Comparison of ENCODE assay signal across 27 cellular contexts in the genomic region with DNA sequence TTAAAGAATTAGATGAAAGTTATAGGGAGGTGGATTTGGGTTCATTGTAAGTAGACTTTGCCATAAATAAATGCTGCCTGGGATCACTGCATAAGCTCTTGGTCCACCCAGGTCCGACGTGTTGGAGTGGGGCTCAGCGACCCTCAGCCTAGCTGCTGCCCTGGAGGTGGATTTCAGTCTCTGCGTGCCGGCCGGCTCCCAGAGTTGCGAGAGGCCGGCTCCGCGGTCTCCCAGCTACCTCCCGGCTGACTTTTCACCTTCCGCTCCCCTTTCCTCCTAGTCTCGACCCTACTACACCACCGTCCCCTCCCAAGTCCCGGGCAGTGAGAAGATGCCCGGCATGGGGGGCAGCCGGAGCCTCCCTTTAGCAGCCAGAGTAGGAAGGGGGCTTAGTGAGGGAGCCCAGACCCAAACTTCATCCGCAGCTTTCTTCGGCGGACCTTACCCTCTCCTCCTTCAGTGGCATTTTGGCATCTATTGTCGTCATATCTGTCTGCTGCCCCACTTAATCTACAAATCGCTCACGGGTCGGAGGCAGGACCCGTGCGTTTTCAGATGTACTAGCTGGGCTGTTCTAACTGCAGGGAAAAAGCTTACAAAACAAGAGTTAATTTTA. TPM values are rescaled to one million over a fixed set of nuclear protein-coding genes. Genes with fewer than 3 reads are reported as not detected.
A peak's percentile ranks its signal among the peaks of the same experiment; 100 is the strongest.
DNase-seq lines count a peak whose midpoint lies in the region; ATAC-seq, FAIRE-seq and TF ChIP-seq lines count a peak whose summit lies in the region.
"Had no signal": no experiment of that assay in that cellular context is flagged by ENCODE, and none has a peak within 500 bp of the region (broad histone marks: within the 10 kb centered on the region; RNA-seq: fewer than 3 reads in every experiment).

No MANE protein-coding gene starts in this region.

- H3K14ac ChIP-seq in H1 (ENCODE audit: insufficient read length), result no peak overlapping the region

- H4K91ac ChIP-seq in H1 (replicated peaks; ENCODE audit: insufficient read length, low read length), result no peak overlapping the region

- H3K79me1 ChIP-seq in H1 (ENCODE audit: low read depth, low read length) (no peaks in the 10 kb centered on the region), mesendoderm (ENCODE audit: low read length) (no peaks in the 10 kb centered on the region)

- TF ChIP-seq RAD21 in H1 (IDR thresholded peaks at IDR 0.05 in 1 of 2, conservative IDR thresholded peaks at IDR 0.05 in 1 of 2; ENCODE audit: low read depth in 2 of 2, low read length in 2 of 2), result no peak

- H3K23ac ChIP-seq in H1 (ENCODE audit: insufficient read length) (no peak overlapping the region), mesendoderm (ENCODE audit: low read length) (peak overlapping the region; percentile 4)

- H4K5ac ChIP-seq in H1 (ENCODE audit: insufficient read length, low read depth, low read length) (no peak overlapping the region), mesendoderm (ENCODE audit: low read length) (no peak overlapping the region)

- H2BK120ac ChIP-seq in H1 (replicated peaks; ENCODE audit: low read depth, low read length), result no peak overlapping the region
- no peak overlapping the region for H2BK120ac ChIP-seq in mesendoderm (ENCODE audit: low read depth, low read length)

- no peak overlapping the region for H4K8ac ChIP-seq in H1 (ENCODE audit: extremely low read depth, insufficient read depth, low read length)
- H4K8ac ChIP-seq in mesendoderm (ENCODE audit: low read depth, low read length), result no peak overlapping the region

- no peak overlapping the region for H2AFZ ChIP-seq in H1 (ENCODE audit: low read length)

- TF ChIP-seq POLR2A in GM12891 (IDR thresholded peaks at IDR 0.05; ENCODE audit: low read depth, low read length), result no peak
- TF ChIP-seq POLR2A in H1 (IDR thresholded peaks at IDR 0.05; ENCODE audit: control extremely low read depth in 1 of 2, low read depth in 2 of 2, low read length in 2 of 2), result no peak

- POLR2A ChIA-PET in H1 (lab: Charles Lee; ENCODE audit: partially characterized antibody), result interaction anchor here (1.1 to 3.2 kb wide), 10 partner anchors 8 to 38 kb away, joined by 3 to 18 read pairs (median 4); partner anchors contain the start of gene SPR

- H3K18ac ChIP-seq in H1 (ENCODE audit: extremely low read depth, low read length) (0 out of 2 replicates have a peak overlapping the region, but pooled peaks have one; percentile 49), mesendoderm (ENCODE audit: low read length) (no peak overlapping the region)

- no peak for TF ChIP-seq EP300 in H1 (IDR thresholded peaks at IDR 0.05; ENCODE audit: borderline replicate concordance in 1 of 2, low read depth in 2 of 2, low read length in 2 of 2)

- H2BK15ac ChIP-seq in H1 (ENCODE audit: low read length), result no peak overlapping the region
- no peak overlapping the region for H2BK15ac ChIP-seq in mesendoderm (replicated peaks; ENCODE audit: low read depth)

- peak overlapping the region; percentile 29; the same call in 1 of the 2 replicates for H2BK12ac ChIP-seq in H1 (ENCODE audit: low read depth, low read length)

- H2BK20ac ChIP-seq in H1 (ENCODE audit: low read length), result peak overlapping the region; percentile 66; the same call in 1 of the 2 replicates

- peaks cover 0 to 2% (median 0%) of the 10 kb centered on the region in 4 experiments; a peak in 1 of 8 replicates for H3K36me3 ChIP-seq in H1 (ENCODE audit: control insufficient read depth in 2 of 4, insufficient read depth in 4 of 4, low read length in 3 of 4)
- no peaks in the 10 kb centered on the region for H3K36me3 ChIP-seq in mesendoderm (ENCODE audit: control insufficient read depth, insufficient read depth, low read length)
- H3K36me3 ChIP-seq: prostate gland had no signal

- H3K4me3 ChIP-seq in H1 (ENCODE audit: extremely low read depth in 1 of 4, insufficient read depth in 2 of 4, low read depth in 3 of 4, low read length in 4 of 4) (peak overlapping the region in 2 of 4 experiments; percentile 7 to 54; a peak in 4 of 8 replicates), mesendoderm (ENCODE audit: low read length) (no peak overlapping the region)
- H3K4me3 ChIP-seq: prostate gland, smooth muscle cell had no signal

- no peak for TF ChIP-seq CTCF in H1 (IDR thresholded peaks at IDR 0.05; ENCODE audit: control extremely low read depth in 1 of 3, insufficient read depth in 1 of 3, low read depth in 1 of 3, low read length in 3 of 3)

- H2BK5ac ChIP-seq in H1 (ENCODE audit: low read depth, low read length) (no peak overlapping the region), mesendoderm (ENCODE audit: low read length) (no peak overlapping the region)

- H3K9me3 ChIP-seq in H1 (ENCODE audit: insufficient read depth in 2 of 2, low read depth in 1 of 2, low read length in 1 of 2), result peaks cover 0 to 4% of the 10 kb centered on the region in 2 experiments; a peak in 1 of 4 replicates
- H3K9me3 ChIP-seq: prostate gland had no signal

- H3K4me2 ChIP-seq in H1 (ENCODE audit: insufficient read depth in 1 of 2, low read depth in 2 of 2, low read length in 2 of 2) (peak overlapping the region; percentile 67 to 72), mesendoderm (ENCODE audit: low read length) (no peak overlapping the region)

- CTCF ChIA-PET in H1 (lab: Charles Lee; ENCODE audit: partially characterized antibody), result interaction anchor here (1.0 to 24.3 kb wide), 14 partner anchors 8 to 252 kb away, joined by 3 to 497 read pairs (median 9); partner anchors contain the start of genes EMX1 and SPR

- H3K27ac ChIP-seq in H1 (ENCODE audit: low read depth, low read length) (no peak overlapping the region), mesendoderm (ENCODE audit: low read depth, low read length) (no peak overlapping the region)
- H3K27ac ChIP-seq: epithelial cell of prostate, prostate gland had no signal

- FAIRE-seq in GM12891 (lab: Jason Lieb, UNC) (no peak), H1 (lab: Jason Lieb, UNC) (no peak)

- WGBS in H1 (ENCODE audit: extremely low coverage in 1 of 2, insufficient coverage in 1 of 2, insufficient read length in 1 of 2, insufficient replicate concordance in 2 of 2, low coverage in 1 of 2, low lambda C conversion rate in 2 of 2, missing lambda C conversion rate in 1 of 2), 2 experiments, result 3% methylated on average over 26 of the region's 26 CpGs; no CpG with 5 or more reads in 1 of the 2 experiments
- no CpG with 5 or more reads among the region's 26 CpGs for WGBS in mesendoderm (ENCODE audit: extremely low coverage, insufficient coverage, low lambda C conversion rate)

- H3K56ac ChIP-seq in H1 (replicated peaks; ENCODE audit: insufficient read length, low read depth, low read length), result no peak overlapping the region
- no peak overlapping the region for H3K56ac ChIP-seq in mesendoderm (ENCODE audit: low read length)

- peaks cover 10 to 23% of the 10 kb centered on the region in 2 experiments for H4K20me1 ChIP-seq in H1 (replicated peaks in 1 of 2; ENCODE audit: control insufficient read depth in 1 of 2, insufficient read depth in 2 of 2, low read length in 2 of 2)

- ATAC-seq in GM19023 (IDR thresholded peaks at IDR 0.05; ENCODE audit: unreplicated experiment) (no peak), GM21390 (IDR thresholded peaks at IDR 0.05; ENCODE audit: unreplicated experiment) (no peak)
- ATAC-seq: HCT116; left cardiac atrium; naive thymus-derived CD8-positive, alpha-beta T cell; stimulated activated naive CD8-positive, alpha-beta T cell treated with anti-CD3 and anti-CD28 coated beads, Interleukin-15, amount 100 ng/mL, for 72 hours had no signal

- no peak overlapping the region for H3K9ac ChIP-seq in H1 (replicated peaks in 1 of 4; ENCODE audit: extremely low read depth in 1 of 4, low read depth in 3 of 4, low read length in 3 of 4)
- H3K9ac ChIP-seq in mesendoderm (ENCODE audit: low read length), result no peak overlapping the region

- peaks cover 7% of the 10 kb centered on the region; the same call in 1 of the 2 replicates for H3K23me2 ChIP-seq in H1 (ENCODE audit: low read depth, low read length)

- H3K4ac ChIP-seq in H1 (replicated peaks; ENCODE audit: insufficient read length, low read depth, low read length) (no peak overlapping the region), mesendoderm (ENCODE audit: low read depth, low read length) (no peak overlapping the region)

- peaks cover 6 to 30% (median 14%) of the 10 kb centered on the region in 4 experiments for H3K4me1 ChIP-seq in H1 (replicated peaks in 1 of 4; ENCODE audit: control insufficient read depth in 3 of 4, insufficient read depth in 4 of 4, low read length in 3 of 4)
- H3K4me1 ChIP-seq in mesendoderm (ENCODE audit: control insufficient read depth, low read depth, low read length), result no peaks in the 10 kb centered on the region

- no peak overlapping the region for H2AK5ac ChIP-seq in H1 (ENCODE audit: low read depth, low read length)
- H2AK5ac ChIP-seq in mesendoderm (ENCODE audit: low read length), result no peak overlapping the region

- H3K27me3 ChIP-seq in H1 (replicated peaks in 1 of 4; ENCODE audit: control insufficient read depth in 3 of 4, extremely low read depth in 1 of 4, insufficient read depth in 3 of 4, low read length in 3 of 4), result peaks cover 81 to 100% (median 93%) of the 10 kb centered on the region in 4 experiments
- H3K27me3 ChIP-seq in mesendoderm (ENCODE audit: insufficient read depth, low read length, poor library complexity), result peaks cover 73% of the 10 kb centered on the region

- DNase-seq in 8988T, result peak; percentile 16
- DNase-seq in GM12891 (ENCODE audit: insufficient read length, low spot score), result peak; percentile 5
- peak in 1 of 2 experiments; percentile 64 for DNase-seq in H1 (ENCODE audit: low read depth in 1 of 2, low spot score in 2 of 2)
- DNase-seq in mesendoderm, result no peak
- DNase-seq in hippocampal formation (lab: John Stamatoyannopoulos, UW), result no peak
- no peak for DNase-seq in COLO829 (ENCODE audit: low spot score)
- DNase-seq: activated gamma-delta T cell; dermis blood vessel endothelial cell; DND-41; hypothalamus; left cardiac atrium; mesenchymal stem cell; NCI-H1105; NCI-H510A; stimulated activated CD4-positive, alpha-beta T cell treated with anti-CD3 and anti-CD28 coated beads, Interleukin-4, amount 100 ng/mL, for 1 hour; stimulated activated naive CD8-positive, alpha-beta T cell treated with anti-CD3 and anti-CD28 coated beads, Interleukin-15, amount 100 ng/mL, for 72 hours; T1000; trophoblast cell had no signal

- H3K79me2 ChIP-seq in H1 (ENCODE audit: control insufficient read depth in 1 of 2, insufficient read depth in 2 of 2, low read length in 2 of 2) (no peaks in the 10 kb centered on the region), mesendoderm (ENCODE audit: control insufficient read depth, insufficient read depth, low read length) (no peaks in the 10 kb centered on the region)

RNA-seq across cellular contexts. Expression of gene EMX1, which starts 8.1 kb away (rescaled TPM):
- 1.0 TPM for polyA plus RNA-seq in GM12891 (2012; ENCODE audit: low read depth, missing spikeins)
- 4.8 and 4.9 TPM in 2 replicates for total RNA-seq in H1 (2021; fragmentation: NEBNext Ultra II Directional; extraction: Animal tissue kit (Norgen Biotek cat#: 25700))
- 2.4 and 3.3 TPM in 2 replicates for polyA plus RNA-seq in H1 (2011; rRNA removed)
- polyA plus RNA-seq in H1 (2011; cell fraction: cytosol; rRNA removed), result 2.8 TPM
- polyA plus RNA-seq in H1 (2011; cell fraction: nucleus; rRNA removed), result 3.5 TPM
- polyA plus RNA-seq in H1 (2012, experiment 1 of 2), result 2.2 to 3.8 TPM (median 3.0 TPM) in 4 replicates
- 1.8 TPM for polyA plus RNA-seq in H1 (2012, experiment 2 of 2)
- 3.2 TPM for polyA plus RNA-seq in H1 (2013, experiment 1 of 2)
- 3.2 TPM for polyA plus RNA-seq in H1 (2013, experiment 2 of 2)
- 1.1 and 2.1 TPM in 2 replicates for polyA minus RNA-seq in H1 (2011; rRNA and poly(A)+ RNA removed)
- polyA minus RNA-seq in H1 (2011; cell fraction: cytosol; rRNA and poly(A)+ RNA removed), result 3.4 TPM
- 3.5 TPM for polyA minus RNA-seq in H1 (2011; cell fraction: nucleus; rRNA and poly(A)+ RNA removed)
- polyA plus RNA-seq in mesendoderm (2013, experiment 1 of 2), result 0.15 TPM
- polyA plus RNA-seq in mesendoderm (2013, experiment 2 of 2), result 0.35 TPM
- total RNA-seq: dermis blood vessel endothelial cell; fibroblast of villous mesenchyme; left cardiac atrium; naive thymus-derived CD8-positive, alpha-beta T cell; smooth muscle cell had no signal
- polyA plus RNA-seq: CD8-positive, alpha-beta memory T cell; naive thymus-derived CD8-positive, alpha-beta T cell; smooth muscle cell had no signal

RNA-seq across cellular contexts. Expression of gene SPR, which starts 38.2 kb away (rescaled TPM):
- polyA plus RNA-seq in GM12891 (2012; ENCODE audit: low read depth, missing spikeins), result 0.27 TPM
- total RNA-seq in H1 (2021; fragmentation: NEBNext Ultra II Directional; extraction: Animal tissue kit (Norgen Biotek cat#: 25700)), result 10.7 and 11.5 TPM in 2 replicates
- 4.2 and 4.5 TPM in 2 replicates for polyA plus RNA-seq in H1 (2011; rRNA removed)
- 8.9 TPM for polyA plus RNA-seq in H1 (2011; cell fraction: cytosol; rRNA removed)
- polyA plus RNA-seq in H1 (2011; cell fraction: nucleus; rRNA removed), result 5.4 TPM
- polyA plus RNA-seq in H1 (2012, experiment 1 of 2), result 7.2 to 11.0 TPM (median 10.2 TPM) in 4 replicates
- 9.2 TPM for polyA plus RNA-seq in H1 (2012, experiment 2 of 2)
- polyA plus RNA-seq in H1 (2013, experiment 1 of 2), result 5.3 TPM
- polyA plus RNA-seq in H1 (2013, experiment 2 of 2), result 6.1 TPM
- polyA minus RNA-seq in H1 (2011; rRNA and poly(A)+ RNA removed), result 2.3 and 4.9 TPM in 2 replicates
- polyA minus RNA-seq in H1 (2011; cell fraction: cytosol; rRNA and poly(A)+ RNA removed), result 4.0 TPM
- polyA minus RNA-seq in H1 (2011; cell fraction: nucleus; rRNA and poly(A)+ RNA removed), result 2.3 TPM
- polyA plus RNA-seq in mesendoderm (2013, experiment 1 of 2), result 2.6 TPM
- polyA plus RNA-seq in mesendoderm (2013, experiment 2 of 2), result 2.6 TPM

Comparison
In these comparisons a context has a peak if more than half of its experiments do, and no peak if none do; other contexts are left out.
1. DNase-seq: peak in 8988T (single experiment) and GM12891 (single experiment); none in mesendoderm (single experiment), hippocampal formation (0 of 2) and COLO829 (single experiment).